ENCODE assay signal across 12 cellular contexts in genomic region chr10:80166581-80167470, GRCh38. TPM values are rescaled to one million over a fixed set of nuclear protein-coding genes. Genes with fewer than 3 reads are reported as not detected.
DNase-seq lines count a peak whose midpoint lies in the region; ATAC-seq and TF ChIP-seq lines count a peak whose summit lies in the region.
"Had no signal": no experiment of that assay in that cellular context is flagged by ENCODE, and none has a peak within 500 bp of the region (broad histone marks: within the 10 kb centered on the region; RNA-seq: fewer than 3 reads in every experiment).

No MANE protein-coding gene starts in this region.

- no peaks in the 10 kb centered on the region for H3K9me3 Mint-ChIP-seq in activated T-cell treated with anti-CD3 and anti-CD28 coated beads, Interleukin-2, amount 50 U/mL, for 72 hours
- H3K9me3 Mint-ChIP-seq in dendritic cell treated with granulocyte-macrophage colony-stimulating factor and Interleukin-4, amounts not matched to agents 40 ng/mL and 50 ng/mL, for 4 days, result no peaks in the 10 kb centered on the region
- no peaks in the 10 kb centered on the region for H3K9me3 Mint-ChIP-seq in natural killer cell treated with Interleukin-12 subunit alpha and Interleukin-12 subunit beta and Interleukin-15 and Interleukin-18, amount 100 ng/mL, for 72 hours
- no peaks in the 10 kb centered on the region for H3K9me3 Mint-ChIP-seq in type B pancreatic cell

- ATAC-seq in activated T-cell treated with anti-CD3 and anti-CD28 coated beads, Interleukin-2, amount 50 U/mL, for 72 hours (replicated peaks in 1 of 2), result no peak
- ATAC-seq in natural killer cell treated with Interleukin-12 subunit alpha and Interleukin-12 subunit beta and Interleukin-15 and Interleukin-18, amount 100 ng/mL, for 72 hours, result no peak
- ATAC-seq: left colon had no signal

- intact Hi-C loops in dendritic cell treated with granulocyte-macrophage colony-stimulating factor and Interleukin-4, amounts not matched to agents 40 ng/mL and 50 ng/mL, for 4 days (cut with micrococcal nuclease), result loop anchor here (5.0 kb wide), 1 partner anchor 35 kb away; no protein-coding TSS in a partner anchor

- no peaks in the 10 kb centered on the region for H3K27me3 Mint-ChIP-seq in activated T-cell treated with anti-CD3 and anti-CD28 coated beads, Interleukin-2, amount 50 U/mL, for 72 hours (ENCODE audit: low read depth)
- no peaks in the 10 kb centered on the region for H3K27me3 Mint-ChIP-seq in dendritic cell treated with granulocyte-macrophage colony-stimulating factor and Interleukin-4, amounts not matched to agents 40 ng/mL and 50 ng/mL, for 4 days
- H3K27me3 Mint-ChIP-seq in natural killer cell treated with Interleukin-12 subunit alpha and Interleukin-12 subunit beta and Interleukin-15 and Interleukin-18, amount 100 ng/mL, for 72 hours, result no peaks in the 10 kb centered on the region
- H3K27me3 Mint-ChIP-seq in type B pancreatic cell, result no peaks in the 10 kb centered on the region

- H3K27ac Mint-ChIP-seq in activated T-cell treated with anti-CD3 and anti-CD28 coated beads, Interleukin-2, amount 50 U/mL, for 72 hours, result peak overlapping the region; percentile 98
- peak overlapping the region; percentile 88 for H3K27ac Mint-ChIP-seq in dendritic cell treated with granulocyte-macrophage colony-stimulating factor and Interleukin-4, amounts not matched to agents 40 ng/mL and 50 ng/mL, for 4 days
- H3K27ac Mint-ChIP-seq in natural killer cell treated with Interleukin-12 subunit alpha and Interleukin-12 subunit beta and Interleukin-15 and Interleukin-18, amount 100 ng/mL, for 72 hours, result peak overlapping the region; percentile 51 to 62
- peak overlapping the region; percentile 33 for H3K27ac Mint-ChIP-seq in type B pancreatic cell

- no peak overlapping the region for H3K4me3 Mint-ChIP-seq in activated T-cell treated with anti-CD3 and anti-CD28 coated beads, Interleukin-2, amount 50 U/mL, for 72 hours
- H3K4me3 Mint-ChIP-seq in dendritic cell treated with granulocyte-macrophage colony-stimulating factor and Interleukin-4, amounts not matched to agents 40 ng/mL and 50 ng/mL, for 4 days, result no peak overlapping the region
- no peak overlapping the region for H3K4me3 Mint-ChIP-seq in natural killer cell treated with Interleukin-12 subunit alpha and Interleukin-12 subunit beta and Interleukin-15 and Interleukin-18, amount 100 ng/mL, for 72 hours
- no peak overlapping the region for H3K4me3 Mint-ChIP-seq in type B pancreatic cell

- no peak for DNase-seq in activated T-cell treated with anti-CD3 and anti-CD28 coated beads, Interleukin-2, amount 50 U/mL, for 72 hours
- DNase-seq in activated T-cell treated with anti-CD3 and anti-CD28 coated beads, Interleukin-2, amount 50 U/mL, for 1 hour, result no peak
- DNase-seq in natural killer cell treated with Interleukin-12 subunit alpha and Interleukin-12 subunit beta and Interleukin-15 and Interleukin-18, amount 100 ng/mL, for 72 hours (ENCODE audit: low spot score), result no peak
- DNase-seq in type B pancreatic cell (ENCODE audit: extremely low spot score, unreplicated experiment), result no peak
- no peak for DNase-seq in Kasumi-1 (lab: John Stamatoyannopoulos, UW)
- DNase-seq in stimulated activated CD4-positive, alpha-beta T cell treated with anti-CD3 and anti-CD28 coated beads, Interleukin-12 subunit alpha, Interleukin-12 subunit beta, amount 100 ng/mL, for 4 hours, result no peak
- DNase-seq in effector CD4-positive, alpha-beta T cell, result no peak
- DNase-seq: left colon; NCI-H2227 treated with DMSO at 0.1 percent for 48 hours; stimulated activated CD4-positive, alpha-beta T cell treated with anti-CD3 and anti-CD28 coated beads, Interleukin-4, amount 100 ng/mL, for 1 hour had no signal

- H3K36me3 Mint-ChIP-seq in activated T-cell treated with anti-CD3 and anti-CD28 coated beads, Interleukin-2, amount 50 U/mL, for 72 hours (ENCODE audit: insufficient read depth in 2 of 2), result peaks cover 9 to 17% of the 10 kb centered on the region in 2 donors
- H3K36me3 Mint-ChIP-seq in dendritic cell treated with granulocyte-macrophage colony-stimulating factor and Interleukin-4, amounts not matched to agents 40 ng/mL and 50 ng/mL, for 4 days (ENCODE audit: low read depth), result peaks cover 100% of the 10 kb centered on the region
- H3K36me3 Mint-ChIP-seq in natural killer cell treated with Interleukin-12 subunit alpha and Interleukin-12 subunit beta and Interleukin-15 and Interleukin-18, amount 100 ng/mL, for 72 hours, result peaks cover 10% of the 10 kb centered on the region
- peaks cover 20% of the 10 kb centered on the region for H3K36me3 Mint-ChIP-seq in type B pancreatic cell

- no peak for TF ChIP-seq CTCF in type B pancreatic cell (conservative IDR thresholded peaks at IDR 0.05)

- H3K4me1 Mint-ChIP-seq in activated T-cell treated with anti-CD3 and anti-CD28 coated beads, Interleukin-2, amount 50 U/mL, for 72 hours (ENCODE audit: low read depth), result peaks cover 19% of the 10 kb centered on the region
- peaks cover 91% of the 10 kb centered on the region for H3K4me1 Mint-ChIP-seq in dendritic cell treated with granulocyte-macrophage colony-stimulating factor and Interleukin-4, amounts not matched to agents 40 ng/mL and 50 ng/mL, for 4 days (ENCODE audit: low read depth)
- peaks cover 18 to 28% of the 10 kb centered on the region in 2 donors for H3K4me1 Mint-ChIP-seq in natural killer cell treated with Interleukin-12 subunit alpha and Interleukin-12 subunit beta and Interleukin-15 and Interleukin-18, amount 100 ng/mL, for 72 hours (ENCODE audit: low read depth in 2 of 2)
- peaks cover 26% of the 10 kb centered on the region for H3K4me1 Mint-ChIP-seq in type B pancreatic cell (ENCODE audit: unreplicated experiment)

RNA-seq across cellular contexts. Expression of gene PLAC9, which starts 34.3 kb away (rescaled TPM):
- total RNA-seq in activated T-cell treated with anti-CD3 and anti-CD28 coated beads, Interleukin-2, amount 50 U/mL, for 72 hours, result not detected
- not detected for total RNA-seq in natural killer cell treated with Interleukin-12 subunit alpha and Interleukin-12 subunit beta and Interleukin-15 and Interleukin-18, amount 100 ng/mL, for 72 hours
- 8.2 TPM in 1 of 2 replicates, not detected in the other for total RNA-seq in type B pancreatic cell (ENCODE audit: low replicate concordance)
- total RNA-seq: Daoy had no signal

RNA-seq across cellular contexts. Expression of gene ANXA11, which starts 38.5 kb away (rescaled TPM):
- 100 to 1,000 TPM; 207 to 229 TPM for total RNA-seq in activated T-cell treated with anti-CD3 and anti-CD28 coated beads, Interleukin-2, amount 50 U/mL, for 72 hours
- 100 to 1,000 TPM; 134 to 166 TPM for total RNA-seq in natural killer cell treated with Interleukin-12 subunit alpha and Interleukin-12 subunit beta and Interleukin-15 and Interleukin-18, amount 100 ng/mL, for 72 hours
- 122 and 248 TPM in 2 replicates for total RNA-seq in type B pancreatic cell (ENCODE audit: low replicate concordance)

Comparison
In these comparisons a context has a peak if more than half of its experiments do, and no peak if none do; other contexts are left out.
1. H3K27ac Mint-ChIP-seq: peak in every context shown above with its lines; median percentile 98 in activated T-cell treated with anti-CD3 and anti-CD28 coated beads, Interleukin-2, amount 50 U/mL, for 72 hours; 88 in dendritic cell treated with granulocyte-macrophage colony-stimulating factor and Interleukin-4, amounts not matched to agents 40 ng/mL and 50 ng/mL, for 4 days; 56 in natural killer cell treated with Interleukin-12 subunit alpha and Interleukin-12 subunit beta and Interleukin-15 and Interleukin-18, amount 100 ng/mL, for 72 hours; 33 in type B pancreatic cell.